In the genomic region with DNA sequence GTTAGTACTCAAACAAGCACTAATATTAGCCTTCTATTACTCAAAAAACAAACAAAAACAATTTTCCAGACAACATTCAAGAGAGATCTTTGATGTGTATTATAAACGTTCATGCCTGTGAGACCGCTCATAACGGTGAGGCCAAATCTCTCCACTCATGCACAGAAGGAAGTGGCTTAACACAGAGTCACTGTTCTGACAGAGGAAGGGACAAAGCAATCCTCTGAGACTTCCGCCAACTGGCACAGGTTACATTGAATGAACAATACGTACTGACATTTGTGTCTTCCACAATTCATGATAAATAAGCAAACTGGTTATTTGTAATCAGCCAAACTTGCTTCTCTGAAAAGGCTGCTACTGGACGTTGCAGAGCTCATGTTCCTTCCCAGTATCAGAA, we compare ENCODE assay signal across 9 cellular contexts. TPM values are rescaled to one million over a fixed set of nuclear protein-coding genes. Genes with fewer than 3 reads are reported as not detected.
A peak's percentile ranks its signal among the peaks of the same experiment; 100 is the strongest.
DNase-seq lines count a peak whose midpoint lies in the region; ATAC-seq, FAIRE-seq and TF ChIP-seq lines count a peak whose summit lies in the region.
"Had no signal": no experiment of that assay in that cellular context is flagged by ENCODE, and none has a peak within 500 bp of the region (broad histone marks: within the 10 kb centered on the region; RNA-seq: fewer than 3 reads in every experiment).

No MANE protein-coding gene starts in this region.

- H3K27me3 ChIP-seq in left ventricle myocardium inferior (ENCODE audit: low read depth), result no peaks in the 10 kb centered on the region
- H3K27me3 ChIP-seq in psoas muscle (ENCODE audit: insufficient read depth in 3 of 3, low read length in 2 of 3), result no peaks in the 10 kb centered on the region
- H3K27me3 ChIP-seq in BE2C, result no peaks in the 10 kb centered on the region

- in situ Hi-C loops in ACHN (cut with HindIII; ENCODE audit: low pct_ligation_motif_present, low pct_unique_long_range_greater_than_20kb, low sequenced_read_pairs), result no loop called here

- CTCF ChIA-PET in T-cell (lab: Charles Lee), result no interaction called here

- peak in 3 of 4 experiments; percentile 43 to 48 (median 44) for ATAC-seq in T-cell (replicated peaks in 1 of 4)
- peak; percentile 56 to 89 (median 86) for ATAC-seq in psoas muscle

- POLR2A ChIA-PET in T-cell (lab: Charles Lee), result interaction anchor here in 1 of 2 donors (0.6 kb wide), 1 partner anchor 49 kb away, joined by 4 read pairs; no protein-coding TSS in a partner anchor

- H3K27ac ChIP-seq in left ventricle myocardium inferior (replicated peaks) (peak overlapping the region; percentile 13), psoas muscle (no peak overlapping the region)

- DNase-seq in GM19239 (ENCODE audit: insufficient read length, low spot score), result peak; percentile 21
- peak in 2 of 34 experiments; percentile 2 to 17 for DNase-seq in T-cell
- DNase-seq in left ventricle myocardium inferior, result no peak
- no peak for DNase-seq in psoas muscle
- no peak for DNase-seq in dedifferentiated amniotic fluid mesenchymal stem cell (ENCODE audit: extremely low spot score)
- no peak for DNase-seq in activated effector memory CD4-positive, alpha-beta T cell treated with anti-CD3 and anti-CD28 coated beads, Interleukin-2, amount 50 U/mL, for 16 hours
- no peak for DNase-seq in BE2C
- no peak for DNase-seq in ACHN
- DNase-seq: stimulated activated CD4-positive, alpha-beta T cell treated with anti-CD3 and anti-CD28 coated beads, Interleukin-15, amount 100 ng/mL, for 24 hours had no signal

- WGBS in psoas muscle, 3 donors, result 18 to 40% (median 38%) methylated on average over 6 of the region's 6 CpGs

- H3K4me1 ChIP-seq in left ventricle myocardium inferior (peaks cover 30% of the 10 kb centered on the region), psoas muscle (peaks cover 14% of the 10 kb centered on the region), BE2C (no peaks in the 10 kb centered on the region)

- H3K27me3 Mint-ChIP-seq in T-cell, result no peaks in the 10 kb centered on the region

- TF ChIP-seq CTCF in left ventricle myocardium inferior (IDR thresholded peaks at IDR 0.05; ENCODE audit: borderline replicate concordance) (no peak), psoas muscle (IDR thresholded peaks at IDR 0.05) (no peak), BE2C (IDR thresholded peaks at IDR 0.05; ENCODE audit: low read depth, low read length) (no peak)

- no peaks in the 10 kb centered on the region for H3K36me3 ChIP-seq in left ventricle myocardium inferior
- no peaks in the 10 kb centered on the region for H3K36me3 ChIP-seq in psoas muscle (ENCODE audit: insufficient read depth in 1 of 2, low read depth in 1 of 2)
- H3K36me3 ChIP-seq in BE2C, result peaks cover 10% of the 10 kb centered on the region

- FAIRE-seq in GM19239 (lab: Jason Lieb, UNC), result peak; percentile 85

- H3K4me1 Mint-ChIP-seq in T-cell, result peaks cover 5 to 10% (median 6%) of the 10 kb centered on the region in 3 donors

- H3K36me3 Mint-ChIP-seq in T-cell, result no peaks in the 10 kb centered on the region

- H3K9me3 ChIP-seq in left ventricle myocardium inferior (replicated peaks) (no peaks in the 10 kb centered on the region), psoas muscle (no peaks in the 10 kb centered on the region), BE2C (no peaks in the 10 kb centered on the region)

- H3K4me3 Mint-ChIP-seq in T-cell, result no peak overlapping the region

- intact Hi-C loops in left ventricle myocardium inferior (cut with micrococcal nuclease) (no loop called here), psoas muscle (cut with DNase I) (no loop called here)

- no peaks in the 10 kb centered on the region for H3K9me3 Mint-ChIP-seq in T-cell

- H3K27ac Mint-ChIP-seq in T-cell, result no peak overlapping the region

- H3K4me3 ChIP-seq in left ventricle myocardium inferior (no peak overlapping the region), psoas muscle (no peak overlapping the region), BE2C (ENCODE audit: low read depth, low read length) (no peak overlapping the region)

RNA-seq across cellular contexts. Expression of a gene that starts 30.5 kb away (rescaled TPM):
- 10 to 100 TPM in 2 of 5 donors, 1 to 10 TPM in 3; 4.4 to 19.4 (median 7.6) TPM for total RNA-seq in T-cell
- total RNA-seq in left ventricle myocardium inferior, result 8.7 TPM
- 1 to 10 TPM; 3.6 to 6.9 (median 5.6) TPM for total RNA-seq in psoas muscle
- 10 to 100 TPM in 1 of 3 donors, 1 to 10 TPM in 2; 6.2 to 11.2 (median 6.9) TPM for polyA plus RNA-seq in psoas muscle
- polyA plus RNA-seq in BE2C (2012; ENCODE audit: insufficient read depth, insufficient read length, low read depth), result 39.6 TPM

RNA-seq across cellular contexts. Expression of a gene that starts 51.9 kb away (rescaled TPM):
- total RNA-seq in T-cell, result 100 to 1,000 TPM; 184 to 292 (median 246) TPM
- total RNA-seq in left ventricle myocardium inferior, result 23.4 TPM
- 10 to 100 TPM; 11.4 to 14.6 (median 12.7) TPM for total RNA-seq in psoas muscle
- 10 to 100 TPM; 10.9 to 20.1 (median 11.8) TPM for polyA plus RNA-seq in psoas muscle
- 58.1 TPM for polyA plus RNA-seq in BE2C (2012; ENCODE audit: insufficient read depth, insufficient read length, low read depth)
